In genomic region chr2:10635430-10635829, GRCh38 we compare ENCODE assay signal across 18 cellular contexts.
"Had no signal": no experiment of that assay in that cellular context is flagged by ENCODE, and none has a peak within 500 bp of the region (broad histone marks: within the 10 kb centered on the region; RNA-seq: fewer than 3 reads in every experiment).

No MANE protein-coding gene starts in this region.

- H3K4me3 ChIP-seq: coronary artery, esophagus muscularis mucosa, pancreas, tibial artery, upper lobe of right lung, vagina had no signal

- DNase-seq: effector CD4-positive, alpha-beta T cell; foreskin keratinocyte; hippocampal formation; kidney glomerular epithelial cell; natural killer cell; occipital lobe; pancreas; right cardiac atrium; stimulated activated CD4-positive, alpha-beta T cell treated with anti-CD3 and anti-CD28 coated beads, Interleukin-4, amount 100 ng/mL, for 1 hour; stimulated activated CD8-positive, alpha-beta memory T cell treated with anti-CD3 and anti-CD28 coated beads, Interleukin-4, amount 100 ng/mL, for 48 hours; tibial artery; upper lobe of right lung had no signal

- H3K9me3 ChIP-seq: esophagus muscularis mucosa, pancreas, tibial artery, upper lobe of right lung, vagina had no signal

- H3K4me1 ChIP-seq: foreskin keratinocyte, pancreas, tibial artery, upper lobe of right lung, vagina had no signal

- ATAC-seq: foreskin keratinocyte; natural killer cell; pancreas; right cardiac atrium; stimulated activated effector memory CD8-positive, alpha-beta T cell treated with anti-CD3 and anti-CD28 coated beads, Interleukin-12 subunit alpha, Interleukin-12 subunit beta, amount 100 ng/mL, for 72 hours; upper lobe of right lung had no signal

- H3K36me3 Mint-ChIP-seq: natural killer cell had no signal

- H3K4me1 Mint-ChIP-seq: stimulated activated effector memory CD8-positive, alpha-beta T cell treated with anti-CD3 and anti-CD28 coated beads, Interleukin-12 subunit alpha, Interleukin-12 subunit beta, amount 100 ng/mL, for 72 hours had no signal

- H3K9me3 Mint-ChIP-seq: natural killer cell; stimulated activated effector memory CD8-positive, alpha-beta T cell treated with anti-CD3 and anti-CD28 coated beads, Interleukin-12 subunit alpha, Interleukin-12 subunit beta, amount 100 ng/mL, for 72 hours; stimulated activated naive CD8-positive, alpha-beta T cell treated with anti-CD3 and anti-CD28 coated beads, Interleukin-15, Interleukin-2, amounts not matched to agents 100 ng/mL and 50 ng/mL, for 24 hours had no signal

- H3K27ac ChIP-seq: coronary artery, esophagus muscularis mucosa, foreskin keratinocyte, pancreas, tibial artery, upper lobe of right lung, vagina had no signal

- H3K4me3 Mint-ChIP-seq: natural killer cell; stimulated activated effector memory CD8-positive, alpha-beta T cell treated with anti-CD3 and anti-CD28 coated beads, Interleukin-12 subunit alpha, Interleukin-12 subunit beta, amount 100 ng/mL, for 72 hours; stimulated activated naive CD8-positive, alpha-beta T cell treated with anti-CD3 and anti-CD28 coated beads, Interleukin-15, Interleukin-2, amounts not matched to agents 100 ng/mL and 50 ng/mL, for 24 hours had no signal

- H3K27me3 Mint-ChIP-seq: progenitor cell of endocrine pancreas; stimulated activated naive CD8-positive, alpha-beta T cell treated with anti-CD3 and anti-CD28 coated beads, Interleukin-15, Interleukin-2, amounts not matched to agents 100 ng/mL and 50 ng/mL, for 24 hours had no signal

- H3K27ac Mint-ChIP-seq: natural killer cell; progenitor cell of endocrine pancreas; stimulated activated naive CD8-positive, alpha-beta T cell treated with anti-CD3 and anti-CD28 coated beads, Interleukin-15, Interleukin-2, amounts not matched to agents 100 ng/mL and 50 ng/mL, for 24 hours had no signal

- H3K27me3 ChIP-seq: esophagus muscularis mucosa, foreskin keratinocyte, pancreas, tibial artery, upper lobe of right lung, vagina had no signal
